In the genomic region with DNA sequence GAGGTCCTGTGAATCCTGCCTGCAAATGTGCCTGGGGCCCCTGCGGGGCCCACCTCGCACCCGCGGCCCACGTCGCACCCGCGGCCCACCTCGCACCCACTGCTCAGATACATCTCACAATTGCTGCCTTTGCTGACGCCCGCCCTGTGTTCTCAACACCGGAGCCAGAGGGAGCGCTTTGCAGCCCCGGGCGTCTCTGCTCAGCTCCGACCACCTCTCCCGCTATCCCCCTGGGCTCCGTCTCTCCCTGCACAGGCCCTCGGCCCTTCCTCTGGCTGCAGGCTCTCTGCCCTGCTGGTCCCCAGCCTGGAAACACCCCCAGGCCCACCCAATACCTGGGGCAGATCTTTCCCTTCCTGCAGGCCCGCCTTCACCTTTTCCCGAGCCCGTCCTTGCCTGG, we compare ENCODE assay signal across 29 cellular contexts.
"Had no signal": no experiment of that assay in that cellular context is flagged by ENCODE, and none has a peak within 500 bp of the region (broad histone marks: within the 10 kb centered on the region; RNA-seq: fewer than 3 reads in every experiment).

No MANE protein-coding gene starts in this region.

- H3K27me3 ChIP-seq: pancreas, testis, thyroid gland, upper lobe of left lung had no signal

- H3K4me1 Mint-ChIP-seq: immature natural killer cell had no signal

- DNase-seq: hypothalamus; immature natural killer cell; kidney; left lung; lower lobe of right lung; mammary epithelial cell; mesendoderm; naive B cell; natural killer cell; nephron progenitor cell; nucleus accumbens; retina; right cardiac atrium; stimulated activated CD4-positive, alpha-beta T cell treated with anti-CD3 and anti-CD28 coated beads, Interleukin-12 subunit alpha, Interleukin-12 subunit beta, amount 100 ng/mL, for 4 hours; stimulated activated CD4-positive, alpha-beta T cell treated with anti-CD3 and anti-CD28 coated beads, Interleukin-15, amount 100 ng/mL, for 24 hours; stimulated activated CD4-positive, alpha-beta T cell treated with anti-CD3 and anti-CD28 coated beads, Interleukin-2, amount 100 ng/mL, for 24 hours; stimulated activated CD4-positive, alpha-beta T cell treated with anti-CD3 and anti-CD28 coated beads, Interleukin-4, amount 100 ng/mL, for 1 hour; stimulated activated naive B cell treated with anti-CD40 and anti-IgM and Interleukin-4, amounts not matched to agents 10 μg/mL and 1 μg/mL and 100 μg/mL, for 72 hours; stimulated activated naive CD8-positive, alpha-beta T cell treated with anti-CD3 and anti-CD28 coated beads, Interleukin-15, Interleukin-2, amounts not matched to agents 100 U/mL and 50 U/mL, for 24 hours; stomach; testis; thyroid gland; transverse colon; upper lobe of left lung had no signal

- H3K36me3 ChIP-seq: left lung, lower lobe of right lung, pancreas, prostate gland, stomach, thyroid gland, transverse colon, upper lobe of left lung had no signal

- H3K27ac Mint-ChIP-seq: immature natural killer cell; mesothelial cell of epicardium; naive B cell; natural killer cell; stimulated activated naive B cell treated with anti-CD40 and anti-IgM and Interleukin-4, amounts not matched to agents 10 μg/mL and 1 μg/mL and 100 μg/mL, for 72 hours had no signal

- H3K36me3 Mint-ChIP-seq: immature natural killer cell; mesothelial cell of epicardium; naive B cell; natural killer cell; stimulated activated naive B cell treated with anti-CD40 and anti-IgM and Interleukin-4, amounts not matched to agents 10 μg/mL and 1 μg/mL and 100 μg/mL, for 72 hours had no signal

- ATAC-seq: left lung; lower lobe of right lung; natural killer cell; right cardiac atrium; sciatic nerve; stimulated activated naive B cell treated with anti-CD40 and anti-IgM and Interleukin-4, amounts not matched to agents 10 μg/mL and 1 μg/mL and 100 μg/mL, for 72 hours; stimulated activated naive CD8-positive, alpha-beta T cell treated with anti-CD3 and anti-CD28 coated beads, Interleukin-15, Interleukin-2, amounts not matched to agents 100 U/mL and 50 U/mL, for 24 hours had no signal

- H3K4me3 Mint-ChIP-seq: immature natural killer cell; mesothelial cell of epicardium; natural killer cell; nephron progenitor cell; stimulated activated naive B cell treated with anti-CD40 and anti-IgM and Interleukin-4, amounts not matched to agents 10 μg/mL and 1 μg/mL and 100 μg/mL, for 72 hours had no signal

- H3K9me3 ChIP-seq: left lung, lower lobe of right lung, pancreas, prostate gland, stomach, testis, thyroid gland, transverse colon, upper lobe of left lung had no signal

- H3K9me3 Mint-ChIP-seq: immature natural killer cell; mesothelial cell of epicardium; naive B cell; natural killer cell; stimulated activated naive B cell treated with anti-CD40 and anti-IgM and Interleukin-4, amounts not matched to agents 10 μg/mL and 1 μg/mL and 100 μg/mL, for 72 hours had no signal

- H3K27ac ChIP-seq: left lung, lower lobe of right lung, pancreas, prostate gland, skin epidermis, stomach, testis, thyroid gland, transverse colon, upper lobe of left lung had no signal

- H3K4me1 ChIP-seq: lower lobe of right lung, pancreas, prostate gland, testis had no signal

- H3K4me3 ChIP-seq: left lung, lower lobe of right lung, pancreas, prostate gland, skin epidermis, stomach, testis, thyroid gland, transverse colon, upper lobe of left lung had no signal
